Comparison of ENCODE assay signal across 15 cellular contexts in genomic region chr4:80015407-80016189, GRCh38. TPM values are rescaled to one million over a fixed set of nuclear protein-coding genes. Genes with fewer than 3 reads are reported as not detected.
DNase-seq lines count a peak whose midpoint lies in the region; ATAC-seq and TF ChIP-seq lines count a peak whose summit lies in the region.
"Had no signal": no experiment of that assay in that cellular context is flagged by ENCODE, and none has a peak within 500 bp of the region (broad histone marks: within the 10 kb centered on the region; RNA-seq: fewer than 3 reads in every experiment).

No MANE protein-coding gene starts in this region.

- intact Hi-C loops in transverse colon (cut with DNase I; ENCODE audit: low total_unique reads): loop anchor here (10.0 kb wide), 1 partner anchor 49 kb away; no protein-coding TSS in a partner anchor

- H4K20me1 ChIP-seq in BLaER1 treated with 17β-estradiol and CSF1 and Interleukin-3, amounts not matched to agents 10 nM and 100 nM: no peaks in the 10 kb centered on the region

- TF ChIP-seq POLR2A in transverse colon (IDR thresholded peaks at IDR 0.05): no peak

- H3K36me3 ChIP-seq in BLaER1 treated with 17β-estradiol and CSF1 and Interleukin-3, amounts not matched to agents 10 nM and 100 nM: peaks cover 0 to 62% (median 47%) of the 10 kb centered on the region in 11 experiments; a peak in 15 of 22 replicates
- H3K36me3 ChIP-seq in RWPE2 (ENCODE audit: low read depth) (peaks cover 77% of the 10 kb centered on the region), neutrophil (peaks cover 37% of the 10 kb centered on the region), transverse colon (peaks cover 0 to 60% (median 14%) of the 10 kb centered on the region in 4 donors)

- ATAC-seq in RWPE2 (ENCODE audit: low read depth): no peak

- 97 to 100% methylated on average over 2 of the region's 2 CpGs for WGBS in transverse colon (ENCODE audit: low coverage in 1 of 2), 2 donors

- DNase-seq in RWPE2 (ENCODE audit: low spot score) (no peak), transverse colon (no peak), HuH-7.5 (ENCODE audit: low spot score) (no peak), NCI-H1694 (lab: John Stamatoyannopoulos, UW) (no peak), coronary artery (ENCODE audit: low spot score) (no peak)
- DNase-seq: KBM-7, NCI-H1417, NCI-H187 treated with DMSO at 0.1 percent for 48 hours, NCI-H226, NCI-H524, NCI-H82, SIG-M5 had no signal

- H3K27me3 ChIP-seq in BLaER1 treated with 17β-estradiol and CSF1 and Interleukin-3, amounts not matched to agents 10 nM and 100 nM: no peaks in the 10 kb centered on the region
- no peaks in the 10 kb centered on the region for H3K27me3 ChIP-seq in RWPE2 (ENCODE audit: insufficient read depth, poor library complexity, severe bottlenecking)
- no peaks in the 10 kb centered on the region for H3K27me3 ChIP-seq in neutrophil
- H3K27me3 ChIP-seq in transverse colon: no peaks in the 10 kb centered on the region

- in situ Hi-C loops in transverse colon (cut with MboI; ENCODE audit: low pct_ligation_motif_present in 1 of 4, low pct_unique_long_range_greater_than_20kb in 1 of 4, low sequenced_read_pairs in 3 of 4): no loop called here

- H3K9ac ChIP-seq in BLaER1 treated with 17β-estradiol and CSF1 and Interleukin-3, amounts not matched to agents 10 nM and 100 nM: peak overlapping the region in 5 of 11 experiments; percentile 79 to 82 (median 80); a peak in 5 of 22 replicates

- peak overlapping the region in 9 of 11 experiments; percentile 75 to 88 (median 82); a peak in 16 of 22 replicates for H3K4me2 ChIP-seq in BLaER1 treated with 17β-estradiol and CSF1 and Interleukin-3, amounts not matched to agents 10 nM and 100 nM

- TF ChIP-seq EP300 in transverse colon (IDR thresholded peaks at IDR 0.05; ENCODE audit: low read depth): no peak

- no peak overlapping the region for H3K4me3 ChIP-seq in BLaER1 treated with 17β-estradiol and CSF1 and Interleukin-3, amounts not matched to agents 10 nM and 100 nM
- no peak overlapping the region for H3K4me3 ChIP-seq in RWPE2 (ENCODE audit: severe bottlenecking)
- peak overlapping the region in 1 of 2 experiments; percentile 41 for H3K4me3 ChIP-seq in neutrophil (ENCODE audit: low read depth in 1 of 2, low read length in 1 of 2)
- no peak overlapping the region for H3K4me3 ChIP-seq in transverse colon
- no peak overlapping the region for H3K4me3 ChIP-seq in coronary artery

- peaks cover 0 to 15% (median 0%) of the 10 kb centered on the region in 11 experiments; a peak in 5 of 22 replicates for H3K9me3 ChIP-seq in BLaER1 treated with 17β-estradiol and CSF1 and Interleukin-3, amounts not matched to agents 10 nM and 100 nM (replicated peaks in 1 of 11)
- H3K9me3 ChIP-seq in RWPE2 (ENCODE audit: severe bottlenecking): no peaks in the 10 kb centered on the region
- H3K9me3 ChIP-seq in neutrophil: no peaks in the 10 kb centered on the region
- H3K9me3 ChIP-seq in transverse colon: no peaks in the 10 kb centered on the region

- no peak for TF ChIP-seq CTCF in RWPE2 (IDR thresholded peaks at IDR 0.05; ENCODE audit: poor library complexity, severe bottlenecking)
- no peak for TF ChIP-seq CTCF in neutrophil (IDR thresholded peaks at IDR 0.05)
- TF ChIP-seq CTCF in transverse colon (IDR thresholded peaks at IDR 0.05): no peak
- TF ChIP-seq CTCF in coronary artery (IDR thresholded peaks at IDR 0.05): no peak

- peak overlapping the region; percentile 72 to 97 (median 93); a peak in 21 of 22 replicates for H3K27ac ChIP-seq in BLaER1 treated with 17β-estradiol and CSF1 and Interleukin-3, amounts not matched to agents 10 nM and 100 nM
- H3K27ac ChIP-seq in RWPE2 (ENCODE audit: poor library complexity, severe bottlenecking): peak overlapping the region; percentile 80
- H3K27ac ChIP-seq in neutrophil: peak overlapping the region; percentile 88
- H3K27ac ChIP-seq in transverse colon: peak overlapping the region in 3 of 4 donors; percentile 1 to 60 (median 48)
- H3K27ac ChIP-seq in coronary artery: no peak overlapping the region
- H3K27ac ChIP-seq: C4-2B had no signal

- H3K4me1 ChIP-seq in BLaER1 treated with 17β-estradiol and CSF1 and Interleukin-3, amounts not matched to agents 10 nM and 100 nM: peaks cover 16 to 97% (median 41%) of the 10 kb centered on the region in 10 experiments
- H3K4me1 ChIP-seq in RWPE2 (ENCODE audit: insufficient read depth, poor library complexity, severe bottlenecking) (peaks cover 22% of the 10 kb centered on the region), neutrophil (ENCODE audit: control insufficient read depth in 1 of 2, insufficient read depth in 1 of 2, low read depth in 1 of 2, low read length in 1 of 2) (peaks cover 46 to 65% of the 10 kb centered on the region in 2 experiments), transverse colon (peaks cover 2 to 40% (median 4%) of the 10 kb centered on the region in 4 donors)

RNA-seq across cellular contexts. Expression of gene ANTXR2, which starts 57.4 kb away (rescaled TPM):
- 10 to 100 TPM; 46.8 to 89.8 (median 76.0) TPM for total RNA-seq in transverse colon

Comparison
In these comparisons a context has a peak if more than half of its experiments do, and no peak if none do; other contexts are left out.
1. H3K27ac ChIP-seq: peak in BLaER1 treated with 17β-estradiol and CSF1 and Interleukin-3, amounts not matched to agents 10 nM and 100 nM (11 of 11), RWPE2 (single experiment), neutrophil (single experiment) and transverse colon (3 of 4); none in coronary artery (0 of 2).